ENCODE assay signal across 2 cellular contexts in the genomic region with DNA sequence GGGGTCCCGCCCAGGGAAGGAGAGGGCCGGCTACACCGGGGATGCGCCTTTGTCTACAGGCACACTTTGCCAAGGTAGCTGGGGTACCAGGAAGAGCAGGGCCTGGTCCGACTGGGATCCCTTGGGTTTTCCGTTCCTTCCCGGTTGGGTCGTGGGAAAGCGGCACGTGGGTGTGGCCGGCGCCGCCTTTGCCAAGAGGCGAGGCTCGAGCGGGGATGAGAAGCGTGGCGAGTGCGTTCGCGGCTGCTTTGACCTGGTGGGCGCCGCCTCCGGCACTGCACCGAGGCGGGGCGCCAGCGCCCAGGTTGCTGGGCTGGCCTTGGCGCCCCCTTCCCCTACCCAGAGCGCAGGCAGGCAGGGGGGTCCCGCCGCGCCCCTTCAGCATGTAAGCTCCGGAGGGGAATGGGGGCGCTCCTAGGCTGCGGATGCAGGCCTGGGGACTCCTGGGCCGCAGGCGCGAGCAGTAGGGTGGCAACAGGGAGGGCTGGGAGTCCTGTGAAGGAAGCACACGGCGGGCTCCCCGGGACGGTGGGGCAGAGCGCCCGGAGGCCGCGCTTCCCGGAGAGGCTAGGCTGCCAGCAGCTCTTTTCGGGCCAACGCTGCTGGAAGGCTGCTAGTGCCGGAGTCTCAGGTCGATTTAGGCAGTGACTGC.
TF ChIP-seq lines count a peak whose summit lies in the region.

No MANE protein-coding gene starts in this region.

TF ChIP-seq in IMR-90, 13 proteins besides CTCF, POLR2A, EP300 and RAD21:
- TF ChIP-seq FOS (IDR thresholded peaks at IDR 0.05; ENCODE audit: low read depth, low read length) (no peak), RFX5 (IDR thresholded peaks at IDR 0.05; ENCODE audit: low read depth, low read length) (no peak), CHD1 (IDR thresholded peaks at IDR 0.05; ENCODE audit: low read depth, low read length) (no peak), RCOR1 (IDR thresholded peaks at IDR 0.05; ENCODE audit: insufficient replicate concordance, low read length) (no peak), MAFK (IDR thresholded peaks at IDR 0.05; ENCODE audit: low read depth, low read length) (no peak), BHLHE40 (IDR thresholded peaks at IDR 0.05; ENCODE audit: low read depth, low read length) (no peak), MAZ (IDR thresholded peaks at IDR 0.05; ENCODE audit: borderline replicate concordance, low read depth, low read length) (no peak), SMC3 (IDR thresholded peaks at IDR 0.05; ENCODE audit: low read depth, low read length) (no peak), MXI1 (IDR thresholded peaks at IDR 0.05; ENCODE audit: borderline replicate concordance, low read depth, low read length) (no peak), CEBPB (IDR thresholded peaks at IDR 0.05; ENCODE audit: low read depth, low read length) (no peak), NFE2L2 (IDR thresholded peaks at IDR 0.05; ENCODE audit: low read depth, low read length) (no peak)
- TF ChIP-seq, protein P1, sequence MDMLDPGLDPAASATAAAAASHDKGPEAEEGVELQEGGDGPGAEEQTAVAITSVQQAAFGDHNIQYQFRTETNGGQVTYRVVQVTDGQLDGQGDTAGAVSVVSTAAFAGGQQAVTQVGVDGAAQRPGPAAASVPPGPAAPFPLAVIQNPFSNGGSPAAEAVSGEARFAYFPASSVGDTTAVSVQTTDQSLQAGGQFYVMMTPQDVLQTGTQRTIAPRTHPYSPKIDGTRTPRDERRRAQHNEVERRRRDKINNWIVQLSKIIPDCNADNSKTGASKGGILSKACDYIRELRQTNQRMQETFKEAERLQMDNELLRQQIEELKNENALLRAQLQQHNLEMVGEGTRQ (IDR thresholded peaks at IDR 0.05; ENCODE audit: low read depth, low read length) = no peak
- TF ChIP-seq, protein P2, sequence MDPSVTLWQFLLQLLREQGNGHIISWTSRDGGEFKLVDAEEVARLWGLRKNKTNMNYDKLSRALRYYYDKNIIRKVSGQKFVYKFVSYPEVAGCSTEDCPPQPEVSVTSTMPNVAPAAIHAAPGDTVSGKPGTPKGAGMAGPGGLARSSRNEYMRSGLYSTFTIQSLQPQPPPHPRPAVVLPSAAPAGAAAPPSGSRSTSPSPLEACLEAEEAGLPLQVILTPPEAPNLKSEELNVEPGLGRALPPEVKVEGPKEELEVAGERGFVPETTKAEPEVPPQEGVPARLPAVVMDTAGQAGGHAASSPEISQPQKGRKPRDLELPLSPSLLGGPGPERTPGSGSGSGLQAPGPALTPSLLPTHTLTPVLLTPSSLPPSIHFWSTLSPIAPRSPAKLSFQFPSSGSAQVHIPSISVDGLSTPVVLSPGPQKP (IDR thresholded peaks at IDR 0.05; ENCODE audit: borderline replicate concordance, low read depth, low read length) = no peak

TF ChIP-seq in H1, 55 proteins besides CTCF, POLR2A, EP300 and RAD21:
- TF ChIP-seq TAF7 (optimal IDR thresholded peaks at IDR 0.05; ENCODE audit: borderline replicate concordance, low read depth, low read length) = peak; percentile 28
- TF ChIP-seq CBX5 (IDR thresholded peaks at IDR 0.05; ENCODE audit: low read depth, low read length) = no peak
- TF ChIP-seq RBBP5 (IDR thresholded peaks at IDR 0.05; ENCODE audit: borderline replicate concordance, low read depth, low read length) = peak; percentile 62; the same call in 1 of the 2 replicates
- TF ChIP-seq PHF8 (conservative IDR thresholded peaks at IDR 0.05; ENCODE audit: low read depth, low read length) = 0 out of 2 replicates have a peak, but pooled peaks have one; percentile 42
- peak; percentile 3 for TF ChIP-seq SAP30 (IDR thresholded peaks at IDR 0.05; ENCODE audit: insufficient read depth, insufficient replicate concordance, low read length)
- no peak for TF ChIP-seq SIRT6 (IDR thresholded peaks at IDR 0.05; ENCODE audit: low read length)
- TF ChIP-seq, protein P3, sequence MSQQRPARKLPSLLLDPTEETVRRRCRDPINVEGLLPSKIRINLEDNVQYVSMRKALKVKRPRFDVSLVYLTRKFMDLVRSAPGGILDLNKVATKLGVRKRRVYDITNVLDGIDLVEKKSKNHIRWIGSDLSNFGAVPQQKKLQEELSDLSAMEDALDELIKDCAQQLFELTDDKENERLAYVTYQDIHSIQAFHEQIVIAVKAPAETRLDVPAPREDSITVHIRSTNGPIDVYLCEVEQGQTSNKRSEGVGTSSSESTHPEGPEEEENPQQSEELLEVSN (IDR thresholded peaks at IDR 0.05) = peak; percentile 60
- TF ChIP-seq, protein P4, sequence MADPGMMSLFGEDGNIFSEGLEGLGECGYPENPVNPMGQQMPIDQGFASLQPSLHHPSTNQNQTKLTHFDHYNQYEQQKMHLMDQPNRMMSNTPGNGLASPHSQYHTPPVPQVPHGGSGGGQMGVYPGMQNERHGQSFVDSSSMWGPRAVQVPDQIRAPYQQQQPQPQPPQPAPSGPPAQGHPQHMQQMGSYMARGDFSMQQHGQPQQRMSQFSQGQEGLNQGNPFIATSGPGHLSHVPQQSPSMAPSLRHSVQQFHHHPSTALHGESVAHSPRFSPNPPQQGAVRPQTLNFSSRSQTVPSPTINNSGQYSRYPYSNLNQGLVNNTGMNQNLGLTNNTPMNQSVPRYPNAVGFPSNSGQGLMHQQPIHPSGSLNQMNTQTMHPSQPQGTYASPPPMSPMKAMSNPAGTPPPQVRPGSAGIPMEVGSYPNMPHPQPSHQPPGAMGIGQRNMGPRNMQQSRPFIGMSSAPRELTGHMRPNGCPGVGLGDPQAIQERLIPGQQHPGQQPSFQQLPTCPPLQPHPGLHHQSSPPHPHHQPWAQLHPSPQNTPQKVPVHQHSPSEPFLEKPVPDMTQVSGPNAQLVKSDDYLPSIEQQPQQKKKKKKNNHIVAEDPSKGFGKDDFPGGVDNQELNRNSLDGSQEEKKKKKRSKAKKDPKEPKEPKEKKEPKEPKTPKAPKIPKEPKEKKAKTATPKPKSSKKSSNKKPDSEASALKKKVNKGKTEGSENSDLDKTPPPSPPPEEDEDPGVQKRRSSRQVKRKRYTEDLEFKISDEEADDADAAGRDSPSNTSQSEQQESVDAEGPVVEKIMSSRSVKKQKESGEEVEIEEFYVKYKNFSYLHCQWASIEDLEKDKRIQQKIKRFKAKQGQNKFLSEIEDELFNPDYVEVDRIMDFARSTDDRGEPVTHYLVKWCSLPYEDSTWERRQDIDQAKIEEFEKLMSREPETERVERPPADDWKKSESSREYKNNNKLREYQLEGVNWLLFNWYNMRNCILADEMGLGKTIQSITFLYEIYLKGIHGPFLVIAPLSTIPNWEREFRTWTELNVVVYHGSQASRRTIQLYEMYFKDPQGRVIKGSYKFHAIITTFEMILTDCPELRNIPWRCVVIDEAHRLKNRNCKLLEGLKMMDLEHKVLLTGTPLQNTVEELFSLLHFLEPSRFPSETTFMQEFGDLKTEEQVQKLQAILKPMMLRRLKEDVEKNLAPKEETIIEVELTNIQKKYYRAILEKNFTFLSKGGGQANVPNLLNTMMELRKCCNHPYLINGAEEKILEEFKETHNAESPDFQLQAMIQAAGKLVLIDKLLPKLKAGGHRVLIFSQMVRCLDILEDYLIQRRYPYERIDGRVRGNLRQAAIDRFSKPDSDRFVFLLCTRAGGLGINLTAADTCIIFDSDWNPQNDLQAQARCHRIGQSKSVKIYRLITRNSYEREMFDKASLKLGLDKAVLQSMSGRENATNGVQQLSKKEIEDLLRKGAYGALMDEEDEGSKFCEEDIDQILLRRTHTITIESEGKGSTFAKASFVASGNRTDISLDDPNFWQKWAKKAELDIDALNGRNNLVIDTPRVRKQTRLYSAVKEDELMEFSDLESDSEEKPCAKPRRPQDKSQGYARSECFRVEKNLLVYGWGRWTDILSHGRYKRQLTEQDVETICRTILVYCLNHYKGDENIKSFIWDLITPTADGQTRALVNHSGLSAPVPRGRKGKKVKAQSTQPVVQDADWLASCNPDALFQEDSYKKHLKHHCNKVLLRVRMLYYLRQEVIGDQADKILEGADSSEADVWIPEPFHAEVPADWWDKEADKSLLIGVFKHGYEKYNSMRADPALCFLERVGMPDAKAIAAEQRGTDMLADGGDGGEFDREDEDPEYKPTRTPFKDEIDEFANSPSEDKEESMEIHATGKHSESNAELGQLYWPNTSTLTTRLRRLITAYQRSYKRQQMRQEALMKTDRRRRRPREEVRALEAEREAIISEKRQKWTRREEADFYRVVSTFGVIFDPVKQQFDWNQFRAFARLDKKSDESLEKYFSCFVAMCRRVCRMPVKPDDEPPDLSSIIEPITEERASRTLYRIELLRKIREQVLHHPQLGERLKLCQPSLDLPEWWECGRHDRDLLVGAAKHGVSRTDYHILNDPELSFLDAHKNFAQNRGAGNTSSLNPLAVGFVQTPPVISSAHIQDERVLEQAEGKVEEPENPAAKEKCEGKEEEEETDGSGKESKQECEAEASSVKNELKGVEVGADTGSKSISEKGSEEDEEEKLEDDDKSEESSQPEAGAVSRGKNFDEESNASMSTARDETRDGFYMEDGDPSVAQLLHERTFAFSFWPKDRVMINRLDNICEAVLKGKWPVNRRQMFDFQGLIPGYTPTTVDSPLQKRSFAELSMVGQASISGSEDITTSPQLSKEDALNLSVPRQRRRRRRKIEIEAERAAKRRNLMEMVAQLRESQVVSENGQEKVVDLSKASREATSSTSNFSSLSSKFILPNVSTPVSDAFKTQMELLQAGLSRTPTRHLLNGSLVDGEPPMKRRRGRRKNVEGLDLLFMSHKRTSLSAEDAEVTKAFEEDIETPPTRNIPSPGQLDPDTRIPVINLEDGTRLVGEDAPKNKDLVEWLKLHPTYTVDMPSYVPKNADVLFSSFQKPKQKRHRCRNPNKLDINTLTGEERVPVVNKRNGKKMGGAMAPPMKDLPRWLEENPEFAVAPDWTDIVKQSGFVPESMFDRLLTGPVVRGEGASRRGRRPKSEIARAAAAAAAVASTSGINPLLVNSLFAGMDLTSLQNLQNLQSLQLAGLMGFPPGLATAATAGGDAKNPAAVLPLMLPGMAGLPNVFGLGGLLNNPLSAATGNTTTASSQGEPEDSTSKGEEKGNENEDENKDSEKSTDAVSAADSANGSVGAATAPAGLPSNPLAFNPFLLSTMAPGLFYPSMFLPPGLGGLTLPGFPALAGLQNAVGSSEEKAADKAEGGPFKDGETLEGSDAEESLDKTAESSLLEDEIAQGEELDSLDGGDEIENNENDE (IDR thresholded peaks at IDR 0.05; ENCODE audit: insufficient replicate concordance, low read length) = no peak
- TF ChIP-seq TCF12 (IDR thresholded peaks at IDR 0.05; ENCODE audit: low read depth, low read length) = no peak
- peak; percentile 32 for TF ChIP-seq ASH2L (IDR thresholded peaks at IDR 0.05; ENCODE audit: low read length)
- TF ChIP-seq, protein P1 (IDR thresholded peaks at IDR 0.05; ENCODE audit: low read length) = no peak
- 0 out of 2 replicates have a peak, but pooled peaks have one; percentile 17 for TF ChIP-seq TAF1 (IDR thresholded peaks at IDR 0.05; ENCODE audit: low read depth, low read length)
- TF ChIP-seq GABPA (IDR thresholded peaks at IDR 0.05; ENCODE audit: borderline replicate concordance, insufficient read depth, low read length) = no peak
- TF ChIP-seq, protein P5, sequence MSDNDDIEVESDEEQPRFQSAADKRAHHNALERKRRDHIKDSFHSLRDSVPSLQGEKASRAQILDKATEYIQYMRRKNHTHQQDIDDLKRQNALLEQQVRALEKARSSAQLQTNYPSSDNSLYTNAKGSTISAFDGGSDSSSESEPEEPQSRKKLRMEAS (IDR thresholded peaks at IDR 0.05) = peak; percentile 83
